ENCODE assay signal across 29 cellular contexts in genomic region chr12:122155705-122156104, GRCh38. TPM values are rescaled to one million over a fixed set of nuclear protein-coding genes. Genes with fewer than 3 reads are reported as not detected.
"Had no signal": no experiment of that assay in that cellular context is flagged by ENCODE, and none has a peak within 500 bp of the region (broad histone marks: within the 10 kb centered on the region; RNA-seq: fewer than 3 reads in every experiment).

No MANE protein-coding gene starts in this region.

- H3K27ac Mint-ChIP-seq: activated CD4-positive, alpha-beta memory T cell treated with anti-CD3 and anti-CD28 coated beads for 36 hours; activated CD4-positive, alpha-beta T cell treated with anti-CD3 and anti-CD28 coated beads for 36 hours; activated naive CD4-positive, alpha-beta T cell treated with anti-CD3 and anti-CD28 coated beads for 36 hours; activated naive CD8-positive, alpha-beta T cell treated with anti-CD3 and anti-CD28 coated beads, Interleukin-2, amount 10 ng/mL, durations not matched to agents 7 days and 5 days; nephron; stimulated activated naive B cell treated with anti-CD40 and anti-IgM and Interleukin-4, amounts not matched to agents 10 μg/mL and 1 μg/mL and 100 μg/mL, for 72 hours; T-helper 17 cell; type B pancreatic cell had no signal

- DNase-seq: activated CD4-positive, alpha-beta memory T cell treated with anti-CD3 and anti-CD28 coated beads for 36 hours; activated CD4-positive, alpha-beta T cell treated with anti-CD3 and anti-CD28 coated beads for 36 hours; activated naive CD4-positive, alpha-beta T cell treated with anti-CD3 and anti-CD28 coated beads for 36 hours; activated naive CD8-positive, alpha-beta T cell treated with anti-CD3 and anti-CD28 coated beads, Interleukin-2, amount 10 ng/mL, durations not matched to agents 7 days and 5 days; activated T-cell treated with anti-CD3 and anti-CD28 coated beads, Interleukin-2, amount 50 U/mL, for 48 hours; amniotic stem cell; colonic mucosa; dorsolateral prefrontal cortex; effector memory CD8-positive, alpha-beta T cell; esophagus squamous epithelium; head of caudate nucleus; left ventricle myocardium superior; mammary epithelial cell; midbrain; right lobe of liver; small intestine; stimulated activated CD4-positive, alpha-beta T cell treated with anti-CD3 and anti-CD28 coated beads, Interleukin-2, amount 100 ng/mL, for 48 hours; stimulated activated CD8-positive, alpha-beta memory T cell treated with anti-CD3 and anti-CD28 coated beads, Interleukin-4, amount 100 ng/mL, for 48 hours; stimulated activated naive B cell treated with anti-CD40 and anti-IgM and Interleukin-4, amounts not matched to agents 10 μg/mL and 1 μg/mL and 100 μg/mL, for 72 hours; T-helper 17 cell; testis; WERI-Rb-1 had no signal

- H3K4me3 Mint-ChIP-seq: activated CD4-positive, alpha-beta memory T cell treated with anti-CD3 and anti-CD28 coated beads for 36 hours; activated CD4-positive, alpha-beta T cell treated with anti-CD3 and anti-CD28 coated beads for 36 hours; activated naive CD4-positive, alpha-beta T cell treated with anti-CD3 and anti-CD28 coated beads for 36 hours; activated naive CD8-positive, alpha-beta T cell treated with anti-CD3 and anti-CD28 coated beads, Interleukin-2, amount 10 ng/mL, durations not matched to agents 7 days and 5 days; effector memory CD8-positive, alpha-beta T cell; nephron; stimulated activated naive B cell treated with anti-CD40 and anti-IgM and Interleukin-4, amounts not matched to agents 10 μg/mL and 1 μg/mL and 100 μg/mL, for 72 hours; T-helper 17 cell; type B pancreatic cell had no signal

- H3K27ac ChIP-seq: colonic mucosa, dorsolateral prefrontal cortex, esophagus squamous epithelium, gastroesophageal sphincter, parathyroid adenoma, right lobe of liver, testis, vagina, WERI-Rb-1 had no signal

- H3K9me3 ChIP-seq: colonic mucosa, esophagus squamous epithelium, gastroesophageal sphincter, right lobe of liver, testis, vagina had no signal

- ATAC-seq: activated CD4-positive, alpha-beta T cell treated with anti-CD3 and anti-CD28 coated beads for 36 hours; effector memory CD8-positive, alpha-beta T cell; gastroesophageal sphincter; left ventricle myocardium superior; right lobe of liver; stimulated activated naive B cell treated with anti-CD40 and anti-IgM and Interleukin-4, amounts not matched to agents 10 μg/mL and 1 μg/mL and 100 μg/mL, for 72 hours; T-helper 17 cell had no signal

- H3K27me3 Mint-ChIP-seq: activated CD4-positive, alpha-beta memory T cell treated with anti-CD3 and anti-CD28 coated beads for 36 hours; activated CD4-positive, alpha-beta T cell treated with anti-CD3 and anti-CD28 coated beads for 36 hours; stimulated activated naive B cell treated with anti-CD40 and anti-IgM and Interleukin-4, amounts not matched to agents 10 μg/mL and 1 μg/mL and 100 μg/mL, for 72 hours; T-helper 17 cell had no signal

- H3K27me3 ChIP-seq: colonic mucosa, dorsolateral prefrontal cortex, esophagus squamous epithelium, gastroesophageal sphincter, right lobe of liver, testis, vagina had no signal

- H3K4me1 ChIP-seq: colonic mucosa, esophagus squamous epithelium, gastroesophageal sphincter, right lobe of liver, testis, vagina had no signal

- H3K4me3 ChIP-seq: colonic mucosa, dorsolateral prefrontal cortex, esophagus squamous epithelium, gastroesophageal sphincter, right lobe of liver, testis, vagina had no signal

- H3K36me3 Mint-ChIP-seq: activated CD4-positive, alpha-beta memory T cell treated with anti-CD3 and anti-CD28 coated beads for 36 hours; activated naive CD8-positive, alpha-beta T cell treated with anti-CD3 and anti-CD28 coated beads, Interleukin-2, amount 10 ng/mL, durations not matched to agents 7 days and 5 days; stimulated activated naive B cell treated with anti-CD40 and anti-IgM and Interleukin-4, amounts not matched to agents 10 μg/mL and 1 μg/mL and 100 μg/mL, for 72 hours; type B pancreatic cell had no signal

- H3K36me3 ChIP-seq: colonic mucosa, esophagus squamous epithelium, gastroesophageal sphincter, right lobe of liver, vagina, WERI-Rb-1 had no signal

- H3K9me3 Mint-ChIP-seq: activated CD4-positive, alpha-beta memory T cell treated with anti-CD3 and anti-CD28 coated beads for 36 hours; activated naive CD4-positive, alpha-beta T cell treated with anti-CD3 and anti-CD28 coated beads for 36 hours; activated naive CD8-positive, alpha-beta T cell treated with anti-CD3 and anti-CD28 coated beads, Interleukin-2, amount 10 ng/mL, durations not matched to agents 7 days and 5 days; effector memory CD8-positive, alpha-beta T cell; nephron; stimulated activated naive B cell treated with anti-CD40 and anti-IgM and Interleukin-4, amounts not matched to agents 10 μg/mL and 1 μg/mL and 100 μg/mL, for 72 hours; type B pancreatic cell had no signal

- H3K4me1 Mint-ChIP-seq: activated CD4-positive, alpha-beta T cell treated with anti-CD3 and anti-CD28 coated beads for 36 hours; activated naive CD8-positive, alpha-beta T cell treated with anti-CD3 and anti-CD28 coated beads, Interleukin-2, amount 10 ng/mL, durations not matched to agents 7 days and 5 days; nephron; stimulated activated naive B cell treated with anti-CD40 and anti-IgM and Interleukin-4, amounts not matched to agents 10 μg/mL and 1 μg/mL and 100 μg/mL, for 72 hours; T-helper 17 cell had no signal

RNA-seq across cellular contexts. Expression of gene IL31, which starts 18.3 kb away (rescaled TPM):
- total RNA-seq: activated naive CD4-positive, alpha-beta T cell treated with anti-CD3 and anti-CD28 coated beads for 36 hours; activated naive CD8-positive, alpha-beta T cell treated with anti-CD3 and anti-CD28 coated beads, Interleukin-2, amount 10 ng/mL, durations not matched to agents 7 days and 5 days; bronchial epithelial cell; colonic mucosa; dorsolateral prefrontal cortex; esophagus squamous epithelium; gastroesophageal sphincter; left ventricle myocardium superior; mammary epithelial cell; pulmonary artery endothelial cell; right lobe of liver; T-helper 17 cell; testis; vagina had no signal
- polyA plus RNA-seq: mammary epithelial cell, small intestine had no signal

RNA-seq across cellular contexts. Expression of gene LRRC43, which starts 27.2 kb away (rescaled TPM):
- total RNA-seq: T-helper 17 cell, vagina had no signal
- polyA plus RNA-seq: mammary epithelial cell had no signal

RNA-seq across cellular contexts. Expression of gene B3GNT4, which starts 47.8 kb away (rescaled TPM):
- total RNA-seq: gastroesophageal sphincter, left ventricle myocardium superior, T-helper 17 cell had no signal
